ENCODE assay signal across 1 cellular context in the genomic region with DNA sequence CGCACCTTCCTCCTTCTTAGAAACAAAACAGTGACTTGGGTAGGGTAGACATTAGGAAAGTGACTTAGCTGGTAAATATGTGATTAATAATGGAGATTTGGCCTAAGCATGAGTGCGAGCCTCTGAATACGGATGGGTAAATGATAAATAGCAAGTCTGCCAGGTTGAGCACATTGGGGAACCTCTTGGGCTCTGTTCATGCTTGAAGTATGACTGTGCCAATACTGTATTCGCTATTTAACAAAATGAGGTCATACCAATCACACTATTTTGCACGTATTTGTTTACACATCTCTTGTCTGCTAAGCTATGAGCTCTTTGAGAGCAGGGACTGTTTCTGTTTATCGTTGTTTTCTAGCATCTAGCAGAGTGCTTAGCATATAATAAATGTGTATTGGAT. TPM values are rescaled to one million over a fixed set of nuclear protein-coding genes. Genes with fewer than 3 reads are reported as not detected.
"Had no signal": no experiment of that assay in that cellular context is flagged by ENCODE, and none has a peak within 500 bp of the region (broad histone marks: within the 10 kb centered on the region; RNA-seq: fewer than 3 reads in every experiment).

No MANE protein-coding gene starts in this region.

RNA-seq across cellular contexts. Expression of a gene that starts 24.2 kb away (rescaled TPM):
- total RNA-seq: naive thymus-derived CD8-positive, alpha-beta T cell had no signal
- polyA plus RNA-seq: naive thymus-derived CD8-positive, alpha-beta T cell had no signal
